ENCODE assay signal across 27 cellular contexts in the genomic region with DNA sequence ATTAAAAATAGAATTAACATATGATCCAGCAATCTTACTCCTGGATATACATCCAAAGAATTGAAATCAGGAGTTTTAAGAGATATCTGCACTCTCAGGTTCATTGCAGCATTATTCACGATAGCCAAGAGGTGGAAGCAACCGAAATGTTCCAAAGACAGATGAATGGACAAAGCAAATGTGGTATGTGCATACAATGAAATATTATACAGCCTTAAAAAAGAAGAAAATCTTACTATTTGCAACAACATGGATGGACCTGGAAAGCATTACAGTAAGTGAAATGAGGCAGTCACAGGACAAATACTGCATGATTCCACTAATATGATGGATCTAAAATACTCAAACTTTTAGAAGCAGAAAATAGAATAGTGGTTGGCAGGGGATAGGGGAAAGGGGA.
"Had no signal": no experiment of that assay in that cellular context is flagged by ENCODE, and none has a peak within 500 bp of the region (broad histone marks: within the 10 kb centered on the region; RNA-seq: fewer than 3 reads in every experiment).

No MANE protein-coding gene starts in this region.

- H3K36me3 ChIP-seq: colonic mucosa, esophagus squamous epithelium, gastrocnemius medialis, gastroesophageal sphincter, heart left ventricle, heart right ventricle had no signal

- H3K27ac ChIP-seq: colonic mucosa, coronary artery, dorsolateral prefrontal cortex, epithelial cell of prostate, esophagus squamous epithelium, foreskin keratinocyte, gastrocnemius medialis, gastroesophageal sphincter, heart left ventricle, heart right ventricle had no signal

- H3K4me1 ChIP-seq: colonic mucosa, esophagus squamous epithelium, foreskin keratinocyte, gastrocnemius medialis, gastroesophageal sphincter, heart left ventricle, heart right ventricle had no signal

- DNase-seq: colonic mucosa; cortex of kidney; dermis blood vessel endothelial cell; dorsolateral prefrontal cortex; effector CD4-positive, alpha-beta T cell; effector CD8-positive, alpha-beta T cell; effector memory CD4-positive, alpha-beta T cell; effector memory CD8-positive, alpha-beta T cell; endodermal cell; erythroblast; esophagus squamous epithelium; foreskin fibroblast; foreskin keratinocyte; foreskin melanocyte; gastrocnemius medialis; glutamatergic neuron; head of caudate nucleus; heart left ventricle; heart right ventricle had no signal

- H3K27me3 ChIP-seq: colonic mucosa, foreskin keratinocyte had no signal

- H3K4me3 ChIP-seq: colonic mucosa, coronary artery, dorsolateral prefrontal cortex, esophagus squamous epithelium, gastrocnemius medialis, gastroesophageal sphincter, heart left ventricle, heart right ventricle had no signal

- ATAC-seq: effector memory CD8-positive, alpha-beta T cell; esophagus mucosa; foreskin keratinocyte; gastrocnemius medialis; gastroesophageal sphincter; heart left ventricle; heart right ventricle had no signal

- H3K9me3 ChIP-seq: colonic mucosa, esophagus squamous epithelium, gastrocnemius medialis, gastroesophageal sphincter had no signal

- FAIRE-seq: colon, endometrium, endothelial cell of umbilical vein, frontal cortex had no signal
